ENCODE assay signal across 9 cellular contexts in the genomic region with DNA sequence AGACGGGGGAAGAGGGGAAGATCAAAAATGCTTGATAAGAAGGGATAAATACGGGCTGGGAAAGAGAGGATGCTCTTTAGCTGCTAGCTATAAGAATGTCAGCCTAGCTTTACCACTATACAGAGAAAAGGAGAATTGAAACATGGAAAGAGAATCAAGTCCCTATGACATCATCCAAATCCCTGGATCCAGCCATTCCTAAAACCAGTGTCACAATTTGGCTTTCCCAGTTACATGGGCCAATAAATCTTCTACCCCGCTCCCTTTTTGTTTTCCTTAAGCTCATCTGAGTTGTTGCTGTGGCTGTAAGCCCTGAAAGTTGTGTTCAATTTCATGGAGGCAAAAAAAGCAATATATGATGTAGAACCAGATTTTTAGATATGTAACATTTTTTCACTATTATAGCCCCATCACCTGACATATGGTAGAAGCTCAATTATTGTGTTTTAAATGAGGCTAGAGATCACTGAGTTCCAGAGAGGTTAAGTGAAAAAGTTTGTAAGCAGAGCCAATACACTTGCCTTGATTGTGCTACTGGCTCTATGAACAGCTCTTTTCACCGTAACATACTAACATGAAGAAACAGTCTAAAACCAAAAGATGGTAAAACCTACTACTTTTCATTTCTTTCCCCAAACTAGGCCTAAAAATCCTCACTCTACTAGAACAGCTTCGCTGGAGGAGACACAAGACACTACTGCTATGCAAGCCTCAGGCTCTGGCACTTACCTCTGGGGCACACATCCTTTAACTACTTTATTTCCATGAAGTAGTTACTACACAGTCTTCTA. TPM values are rescaled to one million over a fixed set of nuclear protein-coding genes. Genes with fewer than 3 reads are reported as not detected.
A peak's percentile ranks its signal among the peaks of the same experiment; 100 is the strongest.
DNase-seq lines count a peak whose midpoint lies in the region; ATAC-seq, FAIRE-seq and TF ChIP-seq lines count a peak whose summit lies in the region.
"Had no signal": no experiment of that assay in that cellular context is flagged by ENCODE, and none has a peak within 500 bp of the region (broad histone marks: within the 10 kb centered on the region; RNA-seq: fewer than 3 reads in every experiment).

No MANE protein-coding gene starts in this region.

- H3K4me1 ChIP-seq in kidney (ENCODE audit: control insufficient read depth in 1 of 2, insufficient read depth in 1 of 2, low read depth in 1 of 2, low read length in 2 of 2), result peaks cover 7 to 22% of the 10 kb centered on the region in 2 donors

- no peak for TF ChIP-seq CTCF in kidney (IDR thresholded peaks at IDR 0.05; ENCODE audit: borderline replicate concordance, extremely low read depth, insufficient read depth)

- H3K27me3 Mint-ChIP-seq in activated T-cell treated with anti-CD3 and anti-CD28 coated beads, Interleukin-2, amount 50 U/mL, for 24 hours, result no peaks in the 10 kb centered on the region

- no peak for ATAC-seq in SK-N-SH treated with all-trans-retinoic acid at 6 μM for 48 hours
- ATAC-seq in stimulated activated effector memory CD8-positive, alpha-beta T cell treated with anti-CD3 and anti-CD28 coated beads, Interleukin-12 subunit alpha, Interleukin-12 subunit beta, amount 100 ng/mL, for 72 hours, result no peak

- H3K36me3 Mint-ChIP-seq in activated T-cell treated with anti-CD3 and anti-CD28 coated beads, Interleukin-2, amount 50 U/mL, for 24 hours (ENCODE audit: low read depth), result peaks cover 57% of the 10 kb centered on the region
- peaks cover 89% of the 10 kb centered on the region for H3K36me3 Mint-ChIP-seq in stimulated activated effector memory CD8-positive, alpha-beta T cell treated with anti-CD3 and anti-CD28 coated beads, Interleukin-12 subunit alpha, Interleukin-12 subunit beta, amount 100 ng/mL, for 72 hours

- intact Hi-C loops in kidney (cut with DNase I), result no loop called here

- H3K9ac ChIP-seq in kidney (ENCODE audit: low read length in 2 of 2), result no peak overlapping the region

- no peak for DNase-seq in activated T-cell treated with anti-CD3 and anti-CD28 coated beads, Interleukin-2, amount 50 U/mL, for 24 hours
- DNase-seq in activated T-cell treated with anti-CD3 and anti-CD28 coated beads for 4 hours (no peak), fibroblast of peridontal ligament (ENCODE audit: extremely low read depth) (peak; percentile 40), DMS114 treated with DMSO at 0.1 percent for 48 hours (lab: John Stamatoyannopoulos, UW; ENCODE audit: unreplicated experiment) (no peak), kidney (no peak), NCI-H1436 treated with DMSO at 0.1 percent for 48 hours (lab: John Stamatoyannopoulos, UW) (no peak)
- DNase-seq in stimulated activated effector memory CD8-positive, alpha-beta T cell treated with anti-CD3 and anti-CD28 coated beads, Interleukin-12 subunit alpha, Interleukin-12 subunit beta, amount 100 ng/mL, for 72 hours (ENCODE audit: low spot score in 2 of 2), result no peak
- DNase-seq: nucleus accumbens had no signal

- peaks cover 58% of the 10 kb centered on the region for H3K4me1 Mint-ChIP-seq in activated T-cell treated with anti-CD3 and anti-CD28 coated beads, Interleukin-2, amount 50 U/mL, for 24 hours (ENCODE audit: low read depth)
- peaks cover 43% of the 10 kb centered on the region for H3K4me1 Mint-ChIP-seq in stimulated activated effector memory CD8-positive, alpha-beta T cell treated with anti-CD3 and anti-CD28 coated beads, Interleukin-12 subunit alpha, Interleukin-12 subunit beta, amount 100 ng/mL, for 72 hours

- no peak for FAIRE-seq in kidney (lab: Jason Lieb, UNC)

- H3K27ac Mint-ChIP-seq in activated T-cell treated with anti-CD3 and anti-CD28 coated beads, Interleukin-2, amount 50 U/mL, for 24 hours, result peak overlapping the region; percentile 93
- peak overlapping the region; percentile 89 for H3K27ac Mint-ChIP-seq in stimulated activated effector memory CD8-positive, alpha-beta T cell treated with anti-CD3 and anti-CD28 coated beads, Interleukin-12 subunit alpha, Interleukin-12 subunit beta, amount 100 ng/mL, for 72 hours

- H3K4me3 Mint-ChIP-seq in activated T-cell treated with anti-CD3 and anti-CD28 coated beads, Interleukin-2, amount 50 U/mL, for 24 hours, result peak overlapping the region; percentile 92
- H3K4me3 Mint-ChIP-seq in stimulated activated effector memory CD8-positive, alpha-beta T cell treated with anti-CD3 and anti-CD28 coated beads, Interleukin-12 subunit alpha, Interleukin-12 subunit beta, amount 100 ng/mL, for 72 hours, result peak overlapping the region; percentile 93

- H3K9me3 Mint-ChIP-seq in activated T-cell treated with anti-CD3 and anti-CD28 coated beads, Interleukin-2, amount 50 U/mL, for 24 hours, result no peaks in the 10 kb centered on the region
- H3K9me3 Mint-ChIP-seq in stimulated activated effector memory CD8-positive, alpha-beta T cell treated with anti-CD3 and anti-CD28 coated beads, Interleukin-12 subunit alpha, Interleukin-12 subunit beta, amount 100 ng/mL, for 72 hours, result no peaks in the 10 kb centered on the region

- H3K4me3 ChIP-seq in kidney (ENCODE audit: low read length in 2 of 2), result no peak overlapping the region

- H3K27ac ChIP-seq in kidney (ENCODE audit: low read depth in 2 of 2, low read length in 2 of 2), result no peak overlapping the region

- no peaks in the 10 kb centered on the region for H3K36me3 ChIP-seq in kidney (ENCODE audit: control insufficient read depth in 1 of 2, insufficient read depth in 2 of 2, low read length in 2 of 2)

- no peaks in the 10 kb centered on the region for H3K9me3 ChIP-seq in kidney (ENCODE audit: control insufficient read depth in 1 of 2, low read length in 2 of 2)

TF ChIP-seq in SK-N-SH treated with all-trans-retinoic acid at 6 μM for 48 hours, 23 proteins besides CTCF, POLR2A, EP300 and RAD21:
- TF ChIP-seq, protein P1, sequence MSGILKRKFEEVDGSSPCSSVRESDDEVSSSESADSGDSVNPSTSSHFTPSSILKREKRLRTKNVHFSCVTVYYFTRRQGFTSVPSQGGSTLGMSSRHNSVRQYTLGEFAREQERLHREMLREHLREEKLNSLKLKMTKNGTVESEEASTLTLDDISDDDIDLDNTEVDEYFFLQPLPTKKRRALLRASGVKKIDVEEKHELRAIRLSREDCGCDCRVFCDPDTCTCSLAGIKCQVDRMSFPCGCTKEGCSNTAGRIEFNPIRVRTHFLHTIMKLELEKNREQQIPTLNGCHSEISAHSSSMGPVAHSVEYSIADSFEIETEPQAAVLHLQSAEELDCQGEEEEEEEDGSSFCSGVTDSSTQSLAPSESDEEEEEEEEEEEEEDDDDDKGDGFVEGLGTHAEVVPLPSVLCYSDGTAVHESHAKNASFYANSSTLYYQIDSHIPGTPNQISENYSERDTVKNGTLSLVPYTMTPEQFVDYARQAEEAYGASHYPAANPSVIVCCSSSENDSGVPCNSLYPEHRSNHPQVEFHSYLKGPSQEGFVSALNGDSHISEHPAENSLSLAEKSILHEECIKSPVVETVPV (CRISPR knock-in tag; IDR thresholded peaks at IDR 0.05), result no peak
- peak; percentile 46; the same call in 1 of the 2 replicates for TF ChIP-seq CREB5 (CRISPR knock-in tag; IDR thresholded peaks at IDR 0.05; ENCODE audit: low read depth)
- no peak for TF ChIP-seq OSR1 (CRISPR knock-in tag; IDR thresholded peaks at IDR 0.05)
- no peak for TF ChIP-seq SNAI2 (CRISPR knock-in tag; IDR thresholded peaks at IDR 0.05)
- no peak for TF ChIP-seq ARNTL (CRISPR knock-in tag; IDR thresholded peaks at IDR 0.05; ENCODE audit: borderline replicate concordance, low read depth)
- no peak for TF ChIP-seq PATZ1 (CRISPR knock-in tag; IDR thresholded peaks at IDR 0.05; ENCODE audit: borderline replicate concordance)
- no peak for TF ChIP-seq TOX (CRISPR knock-in tag; IDR thresholded peaks at IDR 0.05; ENCODE audit: borderline replicate concordance)
- 0 out of 2 replicates have a peak, but pooled peaks have one; percentile 34 for TF ChIP-seq ESRRG (CRISPR knock-in tag; IDR thresholded peaks at IDR 0.05)
- no peak for TF ChIP-seq ZFP3 (CRISPR knock-in tag; IDR thresholded peaks at IDR 0.05)
TF ChIP-seq in SK-N-SH treated with all-trans-retinoic acid at 6 μM for 48 hours: peak in this region for 2.

RNA-seq across cellular contexts. Expression of gene HNRNPLL, which starts 4.3 kb away (rescaled TPM):
- 51.0 TPM for total RNA-seq in kidney
- 15.5 TPM for polyA plus RNA-seq in kidney (ENCODE audit: insufficient read depth, low read depth, low replicate concordance)
